ENCODE assay signal across 18 cellular contexts in genomic region chr6:12110523-12111154, GRCh38.
DNase-seq lines count a peak whose midpoint lies in the region; ATAC-seq, FAIRE-seq and TF ChIP-seq lines count a peak whose summit lies in the region.
"Had no signal": no experiment of that assay in that cellular context is flagged by ENCODE, and none has a peak within 500 bp of the region (broad histone marks: within the 10 kb centered on the region; RNA-seq: fewer than 3 reads in every experiment).

No MANE protein-coding gene starts in this region.

- SMC1A ChIA-PET in GM12878 (lab: Charles Lee; ENCODE audit: uncharacterized antibody, unreplicated experiment) = interaction anchor here (0.9 to 8.3 kb wide), 14 partner anchors 8 to 181 kb away, joined by 3 to 56 read pairs (median 4); no protein-coding TSS in a partner anchor

- no peaks in the 10 kb centered on the region for H3K27me3 ChIP-seq in GM12878 (replicated peaks in 1 of 2; ENCODE audit: control insufficient read depth in 2 of 2, insufficient read depth in 2 of 2, low read length in 1 of 2)
- no peaks in the 10 kb centered on the region for H3K27me3 ChIP-seq in upper lobe of right lung
- H3K27me3 ChIP-seq: stomach had no signal

- no peaks in the 10 kb centered on the region for H3K9me3 Mint-ChIP-seq in activated naive CD8-positive, alpha-beta T cell treated with anti-CD3 and anti-CD28 coated beads, Interleukin-2, amount 10 ng/mL, durations not matched to agents 7 days and 5 days
- H3K9me3 Mint-ChIP-seq in activated naive CD8-positive, alpha-beta T cell treated with anti-CD3 and anti-CD28 coated beads, Interleukin-2, amount 50 U/mL, for 24 hours = peaks cover 4% of the 10 kb centered on the region

- in situ Hi-C loops in GM12878 (cut with MboI) = no loop called here

- H3K27ac ChIP-seq in KOPT-K1 (ENCODE audit: low read depth, low read length, poor library complexity, severe bottlenecking) = peak overlapping the region; percentile 9
- peak overlapping the region; percentile 7; the same call in 1 of the 2 replicates for H3K27ac ChIP-seq in GM12878 (ENCODE audit: control insufficient read depth, insufficient read depth)
- H3K27ac ChIP-seq in upper lobe of right lung = no peak overlapping the region
- H3K27ac ChIP-seq: left ventricle myocardium inferior, PC-9, stomach had no signal

- H3K4me3 ChIP-seq in GM12878 (no peak overlapping the region), upper lobe of right lung (no peak overlapping the region)
- H3K4me3 ChIP-seq: left ventricle myocardium inferior, PC-9, stomach had no signal

- peaks cover 43% of the 10 kb centered on the region for H3K4me1 Mint-ChIP-seq in activated naive CD8-positive, alpha-beta T cell treated with anti-CD3 and anti-CD28 coated beads, Interleukin-2, amount 10 ng/mL, durations not matched to agents 7 days and 5 days
- H3K4me1 Mint-ChIP-seq in activated naive CD8-positive, alpha-beta T cell treated with anti-CD3 and anti-CD28 coated beads, Interleukin-2, amount 50 U/mL, for 24 hours = peaks cover 53% of the 10 kb centered on the region

- no peak for DNase-seq in activated naive CD8-positive, alpha-beta T cell treated with anti-CD3 and anti-CD28 coated beads, Interleukin-2, amount 10 ng/mL, durations not matched to agents 7 days and 5 days
- DNase-seq in activated naive CD8-positive, alpha-beta T cell treated with anti-CD3 and anti-CD28 coated beads, Interleukin-2, amount 50 U/mL, for 24 hours = no peak
- no peak for DNase-seq in GM12878 (ENCODE audit: low read depth, low spot score)
- DNase-seq in upper lobe of right lung = no peak
- DNase-seq in retina = no peak
- no peak for DNase-seq in activated gamma-delta T cell (lab: John Stamatoyannopoulos, UW)
- DNase-seq in GF-D8 (lab: John Stamatoyannopoulos, UW) = no peak
- DNase-seq: activated CD4-positive, alpha-beta T cell treated with anti-CD3 and anti-CD28 coated beads for 48 hours; aorta; COR-L47; effector CD8-positive, alpha-beta T cell; Kasumi-1; left ventricle myocardium inferior; NCI-H2107; PC-9; stomach had no signal

- WGBS in GM12878 (ENCODE audit: insufficient coverage, insufficient replicate concordance, low lambda C conversion rate, missing lambda C conversion rate) = 34% methylated on average over 3 of the region's 3 CpGs

- no peak for TF ChIP-seq POLR2A in GM12878 (IDR thresholded peaks at IDR 0.05; ENCODE audit: low read depth, low read length)

- intact Hi-C loops in GM12878 (cut with micrococcal nuclease; ENCODE audit: unreplicated experiment) (loop anchor here (10.0 kb wide), 1 partner anchor 244 kb away; no protein-coding TSS in a partner anchor), upper lobe of right lung (cut with DNase I) (no loop called here)

- peaks cover 42% of the 10 kb centered on the region for H3K36me3 Mint-ChIP-seq in activated naive CD8-positive, alpha-beta T cell treated with anti-CD3 and anti-CD28 coated beads, Interleukin-2, amount 10 ng/mL, durations not matched to agents 7 days and 5 days
- H3K36me3 Mint-ChIP-seq in activated naive CD8-positive, alpha-beta T cell treated with anti-CD3 and anti-CD28 coated beads, Interleukin-2, amount 50 U/mL, for 24 hours (ENCODE audit: low read depth) = peaks cover 51% of the 10 kb centered on the region

- RAD21 ChIA-PET in GM12878 (lab: Charles Lee; ENCODE audit: unreplicated experiment) = interaction anchor here (0.9 to 1.2 kb wide), 3 partner anchors 9 to 180 kb away, joined by 3 to 6 read pairs (median 5); partner anchors contain the start of gene EDN1

- ATAC-seq in activated naive CD8-positive, alpha-beta T cell treated with anti-CD3 and anti-CD28 coated beads, Interleukin-2, amount 10 ng/mL, durations not matched to agents 7 days and 5 days (ENCODE audit: low read depth) = peak; percentile 81
- ATAC-seq in activated naive CD8-positive, alpha-beta T cell treated with anti-CD3 and anti-CD28 coated beads, Interleukin-2, amount 50 U/mL, for 24 hours = no peak
- ATAC-seq in GM12878 (no peak), upper lobe of right lung (peak; percentile 66)
- ATAC-seq: sciatic nerve had no signal

- no TSS peak for BruUV-seq in GM12878 (replicated peaks; lab: Mats Ljungman, UMichigan)

- peak overlapping the region; percentile 59 for H3K4me3 Mint-ChIP-seq in activated naive CD8-positive, alpha-beta T cell treated with anti-CD3 and anti-CD28 coated beads, Interleukin-2, amount 10 ng/mL, durations not matched to agents 7 days and 5 days
- H3K4me3 Mint-ChIP-seq in activated naive CD8-positive, alpha-beta T cell treated with anti-CD3 and anti-CD28 coated beads, Interleukin-2, amount 50 U/mL, for 24 hours = no peak overlapping the region

- H3K27ac Mint-ChIP-seq in activated naive CD8-positive, alpha-beta T cell treated with anti-CD3 and anti-CD28 coated beads, Interleukin-2, amount 10 ng/mL, durations not matched to agents 7 days and 5 days = peak overlapping the region; percentile 87
- no peak overlapping the region for H3K27ac Mint-ChIP-seq in activated naive CD8-positive, alpha-beta T cell treated with anti-CD3 and anti-CD28 coated beads, Interleukin-2, amount 50 U/mL, for 24 hours

- FAIRE-seq in GM12878 (lab: Jason Lieb, UNC) = no peak

- H3K27me3 Mint-ChIP-seq in activated naive CD8-positive, alpha-beta T cell treated with anti-CD3 and anti-CD28 coated beads, Interleukin-2, amount 10 ng/mL, durations not matched to agents 7 days and 5 days = no peaks in the 10 kb centered on the region
- no peaks in the 10 kb centered on the region for H3K27me3 Mint-ChIP-seq in activated naive CD8-positive, alpha-beta T cell treated with anti-CD3 and anti-CD28 coated beads, Interleukin-2, amount 50 U/mL, for 24 hours

- no peaks in the 10 kb centered on the region for H3K36me3 ChIP-seq in KOPT-K1 (ENCODE audit: insufficient read depth, low read length)
- H3K36me3 ChIP-seq in GM12878 (ENCODE audit: control insufficient read depth in 2 of 2, insufficient read depth in 2 of 2, low read length in 1 of 2) = no peaks in the 10 kb centered on the region; a peak in 1 of 4 replicates
- H3K36me3 ChIP-seq in upper lobe of right lung = no peaks in the 10 kb centered on the region

- TF ChIP-seq EP300 in GM12878 (IDR thresholded peaks at IDR 0.05; ENCODE audit: borderline replicate concordance in 1 of 2, control insufficient read depth in 1 of 2, low read depth in 2 of 2, low read length in 2 of 2) = no peak

- TF ChIP-seq CTCF in GM12878 (IDR thresholded peaks at IDR 0.05 in 2 of 3, conservative IDR thresholded peaks at IDR 0.05 in 1 of 3; ENCODE audit: control insufficient read depth in 2 of 3, extremely low read depth in 1 of 3, insufficient read depth in 1 of 3, low read depth in 3 of 3, low read length in 3 of 3) (no peak), upper lobe of right lung (IDR thresholded peaks at IDR 0.05) (no peak)

- H3K9me3 ChIP-seq in KOPT-K1 (ENCODE audit: insufficient read depth, low read length, poor library complexity, severe bottlenecking) = no peaks in the 10 kb centered on the region
- H3K9me3 ChIP-seq in GM12878 (replicated peaks; ENCODE audit: control insufficient read depth, insufficient read depth, low read length) = no peaks in the 10 kb centered on the region; the same call in 1 of the 3 replicates
- H3K9me3 ChIP-seq in upper lobe of right lung = no peaks in the 10 kb centered on the region
- H3K9me3 ChIP-seq: stomach had no signal

- POLR2A ChIA-PET in activated naive CD8-positive, alpha-beta T cell treated with anti-CD3 and anti-CD28 coated beads, Interleukin-2, amount 10 ng/mL, durations not matched to agents 7 days and 5 days (lab: Charles Lee) = interaction anchor here (0.7 kb wide), 1 partner anchor 22 kb away, joined by 3 read pairs; no protein-coding TSS in a partner anchor
- POLR2A ChIA-PET in GM12878 (lab: Charles Lee) = interaction anchor here (1.1 to 1.7 kb wide), 6 partner anchors 8 to 49 kb away, joined by 3 to 5 read pairs (median 3); no protein-coding TSS in a partner anchor

- no peak for TF ChIP-seq RAD21 in GM12878 (IDR thresholded peaks at IDR 0.05; ENCODE audit: insufficient read depth, low read depth, low read length)

- peaks cover 29% of the 10 kb centered on the region for H3K79me2 ChIP-seq in GM12878 (ENCODE audit: control insufficient read depth, insufficient read depth, low read length)

- no peak overlapping the region for H3K9ac ChIP-seq in GM12878 (ENCODE audit: control insufficient read depth, insufficient read depth, low read length)

- peaks cover 38% of the 10 kb centered on the region for H3K4me1 ChIP-seq in GM12878 (ENCODE audit: control insufficient read depth, insufficient read depth, low read length)
- H3K4me1 ChIP-seq in upper lobe of right lung = no peaks in the 10 kb centered on the region
- H3K4me1 ChIP-seq: stomach had no signal

- no peak overlapping the region for H3K4me2 ChIP-seq in GM12878 (ENCODE audit: control insufficient read depth, insufficient read depth)
- H3K4me2 ChIP-seq: PC-9 had no signal

- CTCF ChIA-PET in GM12878 (lab: Yijun Ruan, JAX) = interaction anchor here (0.9 to 1.7 kb wide), 4 partner anchors 9 to 378 kb away, joined by 3 to 5 read pairs (median 4); no protein-coding TSS in a partner anchor

- H4K20me1 ChIP-seq in GM12878 (ENCODE audit: control insufficient read depth, insufficient read depth) = no peaks in the 10 kb centered on the region

- no peak overlapping the region for H2AFZ ChIP-seq in GM12878 (ENCODE audit: control insufficient read depth, low read depth, low read length)
- H2AFZ ChIP-seq: PC-9 had no signal

TF ChIP-seq in GM12878, 131 proteins besides CTCF, POLR2A, EP300 and RAD21 (continues in another document):
- TF ChIP-seq RAD51 (IDR thresholded peaks at IDR 0.05) = no peak
- no peak for TF ChIP-seq NFXL1 (IDR thresholded peaks at IDR 0.05; ENCODE audit: borderline replicate concordance)
- 0 out of 2 replicates have a peak, but pooled peaks have one; percentile 19 for TF ChIP-seq RUNX3 (IDR thresholded peaks at IDR 0.05; ENCODE audit: low read length)
- TF ChIP-seq RB1 (IDR thresholded peaks at IDR 0.05; ENCODE audit: borderline replicate concordance) = no peak
- no peak for TF ChIP-seq PBX3 (IDR thresholded peaks at IDR 0.05; ENCODE audit: insufficient replicate concordance, low read depth, low read length)

Comparison
In these comparisons a context has a peak if more than half of its experiments do, and no peak if none do; other contexts are left out.
1. ATAC-seq: peak in activated naive CD8-positive, alpha-beta T cell treated with anti-CD3 and anti-CD28 coated beads, Interleukin-2, amount 10 ng/mL, durations not matched to agents 7 days and 5 days (single experiment) and upper lobe of right lung (single experiment); none in activated naive CD8-positive, alpha-beta T cell treated with anti-CD3 and anti-CD28 coated beads, Interleukin-2, amount 50 U/mL, for 24 hours (single experiment) and GM12878 (single experiment).